14 cellular contexts compared by ENCODE assay signal in genomic region chr10:88081457-88082054, GRCh38.
"Had no signal": no experiment of that assay in that cellular context is flagged by ENCODE, and none has a peak within 500 bp of the region (broad histone marks: within the 10 kb centered on the region; RNA-seq: fewer than 3 reads in every experiment).

No MANE protein-coding gene starts in this region.

- H3K27me3 ChIP-seq: suprapubic skin, upper lobe of right lung had no signal

- H3K36me3 Mint-ChIP-seq: brain had no signal

- ATAC-seq: effector memory CD8-positive, alpha-beta T cell; upper lobe of right lung had no signal

- H3K27me3 Mint-ChIP-seq: activated naive CD4-positive, alpha-beta T cell treated with anti-CD3 and anti-CD28 coated beads, Interleukin-2, amount 50 U/mL, for 24 hours; brain; dendritic cell treated with granulocyte-macrophage colony-stimulating factor and Interleukin-4, amounts not matched to agents 40 ng/mL and 50 ng/mL, for 4 days; naive B cell had no signal

- H3K9me3 ChIP-seq: suprapubic skin, upper lobe of right lung had no signal

- H3K27ac ChIP-seq: epithelial cell of prostate, suprapubic skin, upper lobe of right lung had no signal

- H3K36me3 ChIP-seq: suprapubic skin, upper lobe of right lung had no signal

- H3K27ac Mint-ChIP-seq: brain; dendritic cell treated with granulocyte-macrophage colony-stimulating factor and Interleukin-4, amounts not matched to agents 40 ng/mL and 50 ng/mL, for 4 days; effector memory CD8-positive, alpha-beta T cell had no signal

- H3K9me3 Mint-ChIP-seq: activated naive CD4-positive, alpha-beta T cell treated with anti-CD3 and anti-CD28 coated beads, Interleukin-2, amount 50 U/mL, for 24 hours; brain; dendritic cell treated with granulocyte-macrophage colony-stimulating factor and Interleukin-4, amounts not matched to agents 40 ng/mL and 50 ng/mL, for 4 days; effector memory CD8-positive, alpha-beta T cell had no signal

- H3K4me3 Mint-ChIP-seq: activated naive CD4-positive, alpha-beta T cell treated with anti-CD3 and anti-CD28 coated beads, Interleukin-2, amount 50 U/mL, for 24 hours; brain; dendritic cell treated with granulocyte-macrophage colony-stimulating factor and Interleukin-4, amounts not matched to agents 40 ng/mL and 50 ng/mL, for 4 days; effector memory CD8-positive, alpha-beta T cell had no signal

- DNase-seq: activated CD4-positive, alpha-beta T cell treated with anti-CD3 and anti-CD28 coated beads, Interleukin-2, amount 50 U/mL, for 1 hour; amniotic stem cell; effector memory CD8-positive, alpha-beta T cell; hypothalamus; kidney glomerular epithelial cell; naive B cell; stimulated activated CD4-positive, alpha-beta T cell treated with anti-CD3 and anti-CD28 coated beads, Interleukin-12 subunit alpha, Interleukin-12 subunit beta, amount 100 ng/mL, for 4 hours; stimulated activated naive CD4-positive, alpha-beta T cell treated with Interleukin-2 at 50 U/mL for 16 hours; upper lobe of right lung had no signal

- H3K4me3 ChIP-seq: suprapubic skin, upper lobe of right lung had no signal
